In genomic region chr3:37456270-37456708, GRCh38 we compare ENCODE assay signal across 10 cellular contexts. TPM values are rescaled to one million over a fixed set of nuclear protein-coding genes. Genes with fewer than 3 reads are reported as not detected.
DNase-seq lines count a peak whose midpoint lies in the region; ATAC-seq, FAIRE-seq and TF ChIP-seq lines count a peak whose summit lies in the region.
"Had no signal": no experiment of that assay in that cellular context is flagged by ENCODE, and none has a peak within 500 bp of the region (broad histone marks: within the 10 kb centered on the region; RNA-seq: fewer than 3 reads in every experiment).

No MANE protein-coding gene starts in this region.

- peaks cover 7 to 24% (median 22%) of the 10 kb centered on the region in 4 experiments for H3K27me3 ChIP-seq in H1 (replicated peaks in 1 of 4; ENCODE audit: control insufficient read depth in 3 of 4, extremely low read depth in 1 of 4, insufficient read depth in 3 of 4, low read length in 3 of 4)
- H3K27me3 ChIP-seq in lower lobe of right lung (ENCODE audit: low read depth), result peaks cover 4% of the 10 kb centered on the region
- no peaks in the 10 kb centered on the region for H3K27me3 ChIP-seq in thyroid gland

- TF ChIP-seq POLR2A in H1 (IDR thresholded peaks at IDR 0.05; ENCODE audit: control extremely low read depth in 1 of 2, low read depth in 2 of 2, low read length in 2 of 2) (no peak), thyroid gland (IDR thresholded peaks at IDR 0.05) (peak in 1 of 2 donors; percentile 40)

- no peak for FAIRE-seq in H1 (lab: Jason Lieb, UNC)

- H2BK12ac ChIP-seq in H1 (ENCODE audit: low read depth, low read length), result peak overlapping the region; percentile 28; the same call in 1 of the 2 replicates

- H3K4ac ChIP-seq in H1 (replicated peaks; ENCODE audit: insufficient read length, low read depth, low read length), result no peak overlapping the region

- H4K20me1 ChIP-seq in H1 (replicated peaks in 1 of 2; ENCODE audit: control insufficient read depth in 1 of 2, insufficient read depth in 2 of 2, low read length in 2 of 2), result peaks cover 0 to 3% of the 10 kb centered on the region in 2 experiments

- H2AFZ ChIP-seq in H1 (ENCODE audit: low read length), result no peak overlapping the region

- no peak overlapping the region for H3K4me2 ChIP-seq in H1 (ENCODE audit: insufficient read depth in 1 of 2, low read depth in 2 of 2, low read length in 2 of 2)

- no peak overlapping the region for H2BK120ac ChIP-seq in H1 (replicated peaks; ENCODE audit: low read depth, low read length)

- H2BK20ac ChIP-seq in H1 (ENCODE audit: low read length), result no peak overlapping the region

- ATAC-seq in lower lobe of right lung, result peak; percentile 69 to 70
- ATAC-seq in GM18520 (IDR thresholded peaks at IDR 0.05; ENCODE audit: unreplicated experiment), result no peak

- no peak overlapping the region for H4K5ac ChIP-seq in H1 (ENCODE audit: insufficient read length, low read depth, low read length)

- H4K91ac ChIP-seq in H1 (replicated peaks; ENCODE audit: insufficient read length, low read length), result no peak overlapping the region

- H3K9me3 ChIP-seq in H1 (ENCODE audit: insufficient read depth in 2 of 2, low read depth in 1 of 2, low read length in 1 of 2) (no peaks in the 10 kb centered on the region), lower lobe of right lung (no peaks in the 10 kb centered on the region), thyroid gland (no peaks in the 10 kb centered on the region)

- H3K27me3 Mint-ChIP-seq in activated T-helper 1 cell treated with anti-CD3 and anti-CD28 coated beads, Interleukin-12 subunit alpha, Interleukin-12 subunit beta, Interleukin-2, Interleukin-4 antibody, amounts not matched to agents 30 ng/mL and 10 ng/mL and 1 ng/mL, durations not matched to agents 14 hours and 24 hours and 36 hours (ENCODE audit: insufficient read depth), result peaks cover 54% of the 10 kb centered on the region

- H3K9ac ChIP-seq in H1 (replicated peaks in 1 of 4; ENCODE audit: extremely low read depth in 1 of 4, low read depth in 3 of 4, low read length in 3 of 4), result no peak overlapping the region

- no peaks in the 10 kb centered on the region for H3K79me2 ChIP-seq in H1 (ENCODE audit: control insufficient read depth in 1 of 2, insufficient read depth in 2 of 2, low read length in 2 of 2)

- TF ChIP-seq EP300 in H1 (IDR thresholded peaks at IDR 0.05; ENCODE audit: borderline replicate concordance in 1 of 2, low read depth in 2 of 2, low read length in 2 of 2), result no peak

- no peak overlapping the region for H3K23ac ChIP-seq in H1 (ENCODE audit: insufficient read length)

- no peaks in the 10 kb centered on the region for H3K79me1 ChIP-seq in H1 (ENCODE audit: low read depth, low read length)

- no peak for TF ChIP-seq RAD21 in H1 (IDR thresholded peaks at IDR 0.05 in 1 of 2, conservative IDR thresholded peaks at IDR 0.05 in 1 of 2; ENCODE audit: low read depth in 2 of 2, low read length in 2 of 2)

- no peak overlapping the region for H3K4me3 Mint-ChIP-seq in activated T-helper 1 cell treated with anti-CD3 and anti-CD28 coated beads, Interleukin-12 subunit alpha, Interleukin-12 subunit beta, Interleukin-2, Interleukin-4 antibody, amounts not matched to agents 30 ng/mL and 10 ng/mL and 1 ng/mL, durations not matched to agents 14 hours and 24 hours and 36 hours

- H2AK5ac ChIP-seq in H1 (ENCODE audit: low read depth, low read length), result no peak overlapping the region

- H3K36me3 ChIP-seq in H1 (ENCODE audit: control insufficient read depth in 2 of 4, insufficient read depth in 4 of 4, low read length in 3 of 4) (no peaks in the 10 kb centered on the region), lower lobe of right lung (no peaks in the 10 kb centered on the region), thyroid gland (no peaks in the 10 kb centered on the region)

- peak; percentile 9 for DNase-seq in NCI-H460 (ENCODE audit: extremely low read depth, low read depth)
- no peak for DNase-seq in H1 (ENCODE audit: low read depth in 1 of 2, low spot score in 2 of 2)
- DNase-seq in lower lobe of right lung, result peak; percentile 70
- DNase-seq in thyroid gland, result peak; percentile 79 to 81
- DNase-seq in T-helper 1 cell, result no peak
- no peak for DNase-seq in activated T-helper 1 cell treated with anti-CD3 and anti-CD28 coated beads, Interleukin-12 subunit alpha, Interleukin-12 subunit beta, Interleukin-2, Interleukin-4 antibody, amounts not matched to agents 30 ng/mL and 10 ng/mL and 1 ng/mL, durations not matched to agents 14 hours and 24 hours and 36 hours (ENCODE audit: low spot score)
- DNase-seq in NCI-H446 treated with DMSO at 0.1 percent for 48 hours (lab: John Stamatoyannopoulos, UW), result no peak
- DNase-seq: activated T-cell treated with anti-CD3 and anti-CD28 coated beads, Interleukin-2, amount 50 U/mL, for 48 hours; NCI-H2029 treated with DMSO at 0.1 percent for 48 hours had no signal

- H3K4me1 ChIP-seq in H1 (replicated peaks in 1 of 4; ENCODE audit: control insufficient read depth in 3 of 4, insufficient read depth in 4 of 4, low read length in 3 of 4) (peaks cover 0 to 12% (median 5%) of the 10 kb centered on the region in 4 experiments; a peak in 6 of 7 replicates), lower lobe of right lung (peaks cover 66% of the 10 kb centered on the region), thyroid gland (peaks cover 58 to 70% of the 10 kb centered on the region in 2 donors)

- H3K27ac ChIP-seq in H1 (ENCODE audit: low read depth, low read length), result no peak overlapping the region
- peak overlapping the region; percentile 54 for H3K27ac ChIP-seq in lower lobe of right lung
- H3K27ac ChIP-seq in thyroid gland, result peak overlapping the region; percentile 67 to 89 (median 71)

- no peak overlapping the region for H3K18ac ChIP-seq in H1 (ENCODE audit: extremely low read depth, low read length)

- H4K8ac ChIP-seq in H1 (ENCODE audit: extremely low read depth, insufficient read depth, low read length), result no peak overlapping the region

- no peak overlapping the region for H2BK15ac ChIP-seq in H1 (ENCODE audit: low read length)

- POLR2A ChIA-PET in H1 (lab: Charles Lee; ENCODE audit: partially characterized antibody), result no interaction called here

- peaks cover 4% of the 10 kb centered on the region for H3K4me1 Mint-ChIP-seq in activated T-helper 1 cell treated with anti-CD3 and anti-CD28 coated beads, Interleukin-12 subunit alpha, Interleukin-12 subunit beta, Interleukin-2, Interleukin-4 antibody, amounts not matched to agents 30 ng/mL and 10 ng/mL and 1 ng/mL, durations not matched to agents 14 hours and 24 hours and 36 hours (ENCODE audit: low read depth)

- CTCF ChIA-PET in H1 (lab: Charles Lee; ENCODE audit: partially characterized antibody), result interaction anchor here (0.6 to 1.6 kb wide), 6 partner anchors 8 to 361 kb away, joined by 3 to 5 read pairs (median 4); no protein-coding TSS in a partner anchor

- H3K9me3 Mint-ChIP-seq in activated T-helper 1 cell treated with anti-CD3 and anti-CD28 coated beads, Interleukin-12 subunit alpha, Interleukin-12 subunit beta, Interleukin-2, Interleukin-4 antibody, amounts not matched to agents 30 ng/mL and 10 ng/mL and 1 ng/mL, durations not matched to agents 14 hours and 24 hours and 36 hours, result no peaks in the 10 kb centered on the region

- H3K14ac ChIP-seq in H1 (ENCODE audit: insufficient read length), result no peak overlapping the region

- 79% methylated on average over 9 of the region's 12 CpGs; no CpG with 5 or more reads in 1 of the 2 experiments for WGBS in H1 (ENCODE audit: extremely low coverage in 1 of 2, insufficient coverage in 1 of 2, insufficient read length in 1 of 2, insufficient replicate concordance in 2 of 2, low coverage in 1 of 2, low lambda C conversion rate in 2 of 2, missing lambda C conversion rate in 1 of 2), 2 experiments
- 4 to 5% methylated on average over 12 of the region's 12 CpGs for WGBS in thyroid gland, 2 donors

- H3K23me2 ChIP-seq in H1 (ENCODE audit: low read depth, low read length), result no peaks in the 10 kb centered on the region; the same call in 1 of the 2 replicates

- no peaks in the 10 kb centered on the region for H3K36me3 Mint-ChIP-seq in activated T-helper 1 cell treated with anti-CD3 and anti-CD28 coated beads, Interleukin-12 subunit alpha, Interleukin-12 subunit beta, Interleukin-2, Interleukin-4 antibody, amounts not matched to agents 30 ng/mL and 10 ng/mL and 1 ng/mL, durations not matched to agents 14 hours and 24 hours and 36 hours (ENCODE audit: low read depth)

- H3K56ac ChIP-seq in H1 (replicated peaks; ENCODE audit: insufficient read length, low read depth, low read length), result no peak overlapping the region

- intact Hi-C loops in lower lobe of right lung (cut with DNase I) (no loop called here), thyroid gland (cut with DNase I) (no loop called here)
- intact Hi-C loops in activated T-helper 1 cell treated with anti-CD3 and anti-CD28 coated beads, Interleukin-12 subunit alpha, Interleukin-12 subunit beta, Interleukin-2, Interleukin-4 antibody, amounts not matched to agents 30 ng/mL and 10 ng/mL and 1 ng/mL, durations not matched to agents 14 hours and 24 hours and 36 hours (cut with micrococcal nuclease), result no loop called here

- H3K4me3 ChIP-seq in H1 (ENCODE audit: extremely low read depth in 1 of 4, insufficient read depth in 2 of 4, low read depth in 3 of 4, low read length in 4 of 4) (no peak overlapping the region), lower lobe of right lung (no peak overlapping the region), thyroid gland (replicated peaks in 1 of 3) (peak overlapping the region in 1 of 3 donors; percentile 9)

- H3K27ac Mint-ChIP-seq in activated T-helper 1 cell treated with anti-CD3 and anti-CD28 coated beads, Interleukin-12 subunit alpha, Interleukin-12 subunit beta, Interleukin-2, Interleukin-4 antibody, amounts not matched to agents 30 ng/mL and 10 ng/mL and 1 ng/mL, durations not matched to agents 14 hours and 24 hours and 36 hours, result no peak overlapping the region

- TF ChIP-seq CTCF in H1 (IDR thresholded peaks at IDR 0.05; ENCODE audit: control extremely low read depth in 1 of 3, insufficient read depth in 1 of 3, low read depth in 1 of 3, low read length in 3 of 3), result no peak
- TF ChIP-seq CTCF in lower lobe of right lung (IDR thresholded peaks at IDR 0.05), result no peak
- TF ChIP-seq CTCF in thyroid gland (IDR thresholded peaks at IDR 0.05), result peak in 2 of 6 experiments; percentile 6 to 29

- H2BK5ac ChIP-seq in H1 (ENCODE audit: low read depth, low read length), result no peak overlapping the region

RNA-seq across cellular contexts. Expression of gene ITGA9, which starts 4.3 kb away (rescaled TPM):
- total RNA-seq in NCI-H460 (2014; rRNA removed; shearing (Covaris generic)), result 0.45 TPM in 1 of 2 replicates, not detected in the other
- not detected in 2 replicates for polyA plus RNA-seq in NCI-H460 (2014; cell fraction: nucleus; rRNA removed)
- 4.6 and 5.0 TPM in 2 replicates for total RNA-seq in H1 (2021; fragmentation: NEBNext Ultra II Directional; extraction: Animal tissue kit (Norgen Biotek cat#: 25700))
- 0.73 and 1.8 TPM in 2 replicates for polyA plus RNA-seq in H1 (2011; rRNA removed)
- polyA plus RNA-seq in H1 (2011; cell fraction: cytosol; rRNA removed), result 1.3 TPM
- 3.5 TPM for polyA plus RNA-seq in H1 (2011; cell fraction: nucleus; rRNA removed)
- polyA plus RNA-seq in H1 (2012, experiment 1 of 2), result 1.6 to 2.2 TPM (median 2.0 TPM) in 4 replicates
- 0.22 TPM for polyA plus RNA-seq in H1 (2012, experiment 2 of 2)
- 6.0 TPM for polyA plus RNA-seq in H1 (2013, experiment 1 of 2)
- 6.3 TPM for polyA plus RNA-seq in H1 (2013, experiment 2 of 2)
- polyA minus RNA-seq in H1 (2011; rRNA and poly(A)+ RNA removed), result 5.7 TPM in 2 replicates
- polyA minus RNA-seq in H1 (2011; cell fraction: cytosol; rRNA and poly(A)+ RNA removed), result 3.1 TPM
- polyA minus RNA-seq in H1 (2011; cell fraction: nucleus; rRNA and poly(A)+ RNA removed), result 9.2 TPM
- total RNA-seq in lower lobe of right lung (35.7 TPM), thyroid gland (100 to 1,000 TPM in 2 of 4 donors, 10 to 100 TPM in 2; 60.9 to 152 (median 110) TPM)
- 1.1 and 1.3 TPM in 2 replicates for total RNA-seq in activated T-helper 1 cell treated with anti-CD3 and anti-CD28 coated beads, Interleukin-12 subunit alpha, Interleukin-12 subunit beta, Interleukin-2, Interleukin-4 antibody, amounts not matched to agents 30 ng/mL and 10 ng/mL and 1 ng/mL, durations not matched to agents 14 hours and 24 hours and 36 hours

Comparison
In these comparisons a context has a peak if more than half of its experiments do, and no peak if none do; other contexts are left out.
1. DNase-seq: peak in NCI-H460 (single experiment), lower lobe of right lung (single experiment) and thyroid gland (2 of 2); none in H1 (0 of 2), T-helper 1 cell (0 of 5), activated T-helper 1 cell treated with anti-CD3 and anti-CD28 coated beads, Interleukin-12 subunit alpha, Interleukin-12 subunit beta, Interleukin-2, Interleukin-4 antibody, amounts not matched to agents 30 ng/mL and 10 ng/mL and 1 ng/mL, durations not matched to agents 14 hours and 24 hours and 36 hours (single experiment) and NCI-H446 treated with DMSO at 0.1 percent for 48 hours (single experiment).